In the genomic region with DNA sequence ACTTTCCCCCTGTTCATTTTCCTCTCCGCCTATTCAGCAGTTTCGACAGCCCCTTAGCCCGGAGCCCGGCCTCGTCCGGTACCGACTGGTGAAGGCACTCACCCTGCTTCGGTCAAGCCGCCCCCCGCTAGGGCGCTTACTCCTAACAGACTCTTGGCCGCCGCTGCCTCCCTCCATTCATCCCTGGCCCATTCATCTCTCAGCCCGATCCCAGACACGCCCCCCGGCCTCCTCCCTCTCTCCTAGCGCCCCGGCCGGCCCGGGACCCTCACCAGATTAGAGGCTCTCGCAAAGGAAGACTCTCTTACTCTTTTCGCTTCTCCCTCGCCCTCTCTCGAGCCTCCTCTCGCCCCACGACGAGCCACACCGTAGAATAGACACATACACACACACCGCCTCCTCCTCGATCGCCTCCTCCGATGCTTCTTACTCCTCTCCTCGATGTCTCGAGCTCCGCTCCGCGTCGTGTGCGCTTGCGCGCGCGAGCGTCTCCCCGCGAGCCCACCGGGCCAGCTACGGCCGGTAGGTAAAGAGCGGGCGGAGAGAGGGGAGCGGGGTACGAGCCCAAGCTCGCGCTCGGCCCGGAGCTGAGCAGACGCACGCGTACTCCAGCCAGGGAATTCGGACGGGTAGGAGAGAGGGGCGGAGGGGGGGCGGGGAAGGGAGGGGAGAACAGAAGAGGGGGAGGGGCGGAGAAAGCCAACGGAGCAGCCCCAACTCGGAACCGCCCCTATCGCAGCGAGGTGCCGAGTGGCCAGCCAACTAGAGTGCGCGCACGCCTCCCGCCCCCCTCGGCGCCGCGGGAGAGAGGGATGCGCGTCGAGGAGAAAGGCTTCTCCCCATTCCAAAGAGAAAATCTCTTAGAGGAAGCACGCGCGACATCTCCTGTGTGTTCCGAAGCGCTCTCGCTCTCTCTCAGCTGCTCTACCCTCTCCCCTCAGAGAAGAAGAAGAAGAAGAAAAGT, we compare ENCODE assay signal across 1 cellular context.
TF ChIP-seq lines count a peak whose summit lies in the region.

WNK3 (minus strand) TSS at position 633 of the 964 bp plus-strand sequence.

TF ChIP-seq in WTC11, 78 proteins besides CTCF, POLR2A, EP300 and RAD21 (continued from another document):
- TF ChIP-seq RORB (CRISPR knock-in tag; IDR thresholded peaks at IDR 0.05) (no peak), NFYB (CRISPR knock-in tag; conservative IDR thresholded peaks at IDR 0.05; ENCODE audit: low read depth) (no peak)
